In the genomic region with DNA sequence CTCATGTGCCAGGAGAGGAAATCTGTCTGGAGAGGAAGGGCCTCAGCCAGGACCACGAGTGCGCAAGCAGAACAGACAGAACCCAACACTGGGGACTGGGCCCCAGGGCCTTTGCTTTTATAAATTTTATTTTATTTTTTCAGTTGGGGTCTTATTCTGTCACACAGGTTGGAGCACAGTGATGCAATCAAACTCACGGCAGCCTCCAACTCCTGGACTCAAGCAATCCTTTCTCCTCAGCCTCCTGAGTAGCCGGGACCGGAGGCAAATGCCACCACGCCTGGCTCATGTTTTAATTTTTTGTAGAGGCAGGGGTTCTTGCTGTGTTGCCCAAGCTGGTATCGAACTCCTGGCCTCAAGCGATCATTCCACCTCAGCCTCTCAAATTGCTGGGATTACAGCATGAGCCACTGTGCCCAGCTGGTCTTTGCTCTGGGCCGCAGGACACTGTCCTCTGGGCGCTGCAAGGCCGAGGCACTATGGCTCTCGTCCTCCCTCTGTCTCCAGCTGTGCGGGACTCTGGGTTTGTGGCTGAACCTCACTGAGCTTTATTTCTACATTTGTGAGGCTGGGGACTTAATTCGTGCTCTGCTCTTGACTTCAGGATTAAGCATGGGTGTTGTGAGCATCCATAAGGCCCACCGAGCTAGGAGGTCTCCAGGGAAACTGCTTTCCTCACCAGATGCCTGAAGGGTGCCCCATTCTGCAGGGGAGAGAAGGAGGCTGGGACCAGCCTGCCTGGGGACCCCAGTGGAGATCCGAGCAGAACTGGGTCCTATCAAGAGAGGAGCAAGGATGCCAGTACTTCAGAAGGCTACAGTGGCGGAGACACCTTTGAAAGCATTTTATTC, we compare ENCODE assay signal across 18 cellular contexts.
DNase-seq lines count a peak whose midpoint lies in the region; ATAC-seq and TF ChIP-seq lines count a peak whose summit lies in the region.
"Had no signal": no experiment of that assay in that cellular context is flagged by ENCODE, and none has a peak within 500 bp of the region (broad histone marks: within the 10 kb centered on the region; RNA-seq: fewer than 3 reads in every experiment).

No MANE protein-coding gene starts in this region.

- H3K27ac Mint-ChIP-seq in chondrocyte (ENCODE audit: unreplicated experiment) (no peak overlapping the region), osteocyte (ENCODE audit: unreplicated experiment) (no peak overlapping the region), type B pancreatic cell (no peak overlapping the region), GM23338 (no peak overlapping the region)
- H3K27ac Mint-ChIP-seq: CD4-positive, alpha-beta memory T cell had no signal

- H3K79me2 ChIP-seq in GM23338 (replicated peaks; ENCODE audit: insufficient read depth), result no peaks in the 10 kb centered on the region

- no peaks in the 10 kb centered on the region for H3K36me3 ChIP-seq in esophagus muscularis mucosa
- no peaks in the 10 kb centered on the region for H3K36me3 ChIP-seq in GM23338 (ENCODE audit: insufficient read depth)
- H3K36me3 ChIP-seq: HAP-1 had no signal

- peaks cover 3% of the 10 kb centered on the region for H3K27me3 Mint-ChIP-seq in chondrocyte (ENCODE audit: low read depth)
- H3K27me3 Mint-ChIP-seq in osteocyte (ENCODE audit: unreplicated experiment), result no peaks in the 10 kb centered on the region
- peaks cover 68% of the 10 kb centered on the region for H3K27me3 Mint-ChIP-seq in type B pancreatic cell
- peaks cover 10% of the 10 kb centered on the region for H3K27me3 Mint-ChIP-seq in GM23338 (ENCODE audit: insufficient read depth, low read depth, poor library complexity)

- H4K20me1 ChIP-seq in GM23338 (replicated peaks; ENCODE audit: insufficient read depth), result no peaks in the 10 kb centered on the region

- no peaks in the 10 kb centered on the region for H3K36me3 Mint-ChIP-seq in chondrocyte (ENCODE audit: low read depth)
- H3K36me3 Mint-ChIP-seq in osteocyte (ENCODE audit: unreplicated experiment), result no peaks in the 10 kb centered on the region
- no peaks in the 10 kb centered on the region for H3K36me3 Mint-ChIP-seq in type B pancreatic cell
- no peaks in the 10 kb centered on the region for H3K36me3 Mint-ChIP-seq in GM23338 (ENCODE audit: low read depth)
- H3K36me3 Mint-ChIP-seq: CD4-positive, alpha-beta memory T cell had no signal

- H3K9me3 Mint-ChIP-seq in chondrocyte (ENCODE audit: low read depth) (no peaks in the 10 kb centered on the region), osteocyte (ENCODE audit: unreplicated experiment) (peaks cover 4% of the 10 kb centered on the region), type B pancreatic cell (no peaks in the 10 kb centered on the region), GM23338 (no peaks in the 10 kb centered on the region; the same call in 2 of the 3 replicates)

- no peak overlapping the region for H2AFZ ChIP-seq in GM23338

- no peaks in the 10 kb centered on the region for H3K9me3 ChIP-seq in esophagus muscularis mucosa
- H3K9me3 ChIP-seq: HAP-1 had no signal

- H3K4me3 Mint-ChIP-seq in chondrocyte (ENCODE audit: unreplicated experiment), result no peak overlapping the region
- H3K4me3 Mint-ChIP-seq in osteocyte (ENCODE audit: unreplicated experiment), result no peak overlapping the region
- no peak overlapping the region for H3K4me3 Mint-ChIP-seq in type B pancreatic cell
- no peak overlapping the region for H3K4me3 Mint-ChIP-seq in GM23338
- H3K4me3 Mint-ChIP-seq: CD4-positive, alpha-beta memory T cell had no signal

- H3K4me3 ChIP-seq in esophagus muscularis mucosa, result no peak overlapping the region
- no peak overlapping the region for H3K4me3 ChIP-seq in GM23338
- H3K4me3 ChIP-seq: HAP-1 had no signal

- no peaks in the 10 kb centered on the region for H3K9me2 ChIP-seq in GM23338 (ENCODE audit: insufficient read depth)

- TF ChIP-seq POLR2A in esophagus muscularis mucosa (IDR thresholded peaks at IDR 0.05; ENCODE audit: low read depth), result no peak

- DNase-seq in chondrocyte (ENCODE audit: low spot score) (peak; percentile 44), esophagus muscularis mucosa (ENCODE audit: extremely low spot score) (peak; percentile 84), osteocyte (ENCODE audit: extremely low spot score, unreplicated experiment) (peak; percentile 79), type B pancreatic cell (ENCODE audit: extremely low spot score, unreplicated experiment) (peak; percentile 39), NCI-H226 (no peak), GM23338 (ENCODE audit: low spot score) (no peak)
- DNase-seq: Calu3; CD4-positive, alpha-beta memory T cell; DMS53; NCI-H1105 treated with DMSO at 0.1 percent for 48 hours; NCI-H1694 treated with DMSO at 0.1 percent for 48 hours; NCI-H446; NCI-H69; NK-92 treated with Interleukin-12 subunit alpha and Interleukin-12 subunit beta, amount 100 ng/mL, for 24 hours; OCI-M1; RPMI8226 had no signal

- H3K27ac ChIP-seq in esophagus muscularis mucosa (replicated peaks in 1 of 4) (no peak overlapping the region), GM23338 (ENCODE audit: low read depth) (no peak overlapping the region)

- ATAC-seq in HG03520 (IDR thresholded peaks at IDR 0.05; ENCODE audit: unreplicated experiment), result no peak
- ATAC-seq in GM23338, result no peak

- TF ChIP-seq CTCF in chondrocyte (IDR thresholded peaks at IDR 0.05) (no peak), esophagus muscularis mucosa (IDR thresholded peaks at IDR 0.05) (no peak), osteocyte (IDR thresholded peaks at IDR 0.05) (no peak), type B pancreatic cell (conservative IDR thresholded peaks at IDR 0.05) (no peak), GM23338 (conservative IDR thresholded peaks at IDR 0.05; ENCODE audit: low read depth in 2 of 2) (no peak)

- intact Hi-C loops in esophagus muscularis mucosa (cut with DNase I), result no loop called here

- H3K4me1 Mint-ChIP-seq in chondrocyte (ENCODE audit: low read depth) (no peaks in the 10 kb centered on the region), osteocyte (ENCODE audit: unreplicated experiment) (no peaks in the 10 kb centered on the region), type B pancreatic cell (ENCODE audit: unreplicated experiment) (peaks cover 23% of the 10 kb centered on the region), GM23338 (peaks cover 29% of the 10 kb centered on the region)
- H3K4me1 Mint-ChIP-seq: CD4-positive, alpha-beta memory T cell had no signal

- H3K4me2 ChIP-seq in GM23338, result no peak overlapping the region

- H3K27me3 ChIP-seq in esophagus muscularis mucosa (peaks cover 0 to 27% (median 0%) of the 10 kb centered on the region in 4 donors), GM23338 (ENCODE audit: insufficient read depth) (no peaks in the 10 kb centered on the region)

- no peaks in the 10 kb centered on the region for H3F3A ChIP-seq in GM23338 (replicated peaks; ENCODE audit: low read depth)

- 88% methylated on average over 17 of the region's 17 CpGs for WGBS in esophagus muscularis mucosa

- TF ChIP-seq EP300 in esophagus muscularis mucosa (IDR thresholded peaks at IDR 0.05), result no peak

- no peaks in the 10 kb centered on the region for H3K4me1 ChIP-seq in esophagus muscularis mucosa
- peaks cover 10% of the 10 kb centered on the region for H3K4me1 ChIP-seq in GM23338 (ENCODE audit: insufficient read depth)
- H3K4me1 ChIP-seq: HAP-1 had no signal

TF ChIP-seq in GM23338, 12 proteins besides CTCF, POLR2A, EP300 and RAD21 (continues in another document):
- TF ChIP-seq NANOG (IDR thresholded peaks at IDR 0.05; ENCODE audit: borderline replicate concordance) (no peak), JUNB (IDR thresholded peaks at IDR 0.05; ENCODE audit: unreplicated experiment) (no peak)

Comparison
In these comparisons a context has a peak if more than half of its experiments do, and no peak if none do; other contexts are left out.
1. DNase-seq: peak in chondrocyte (single experiment), esophagus muscularis mucosa (single experiment), osteocyte (single experiment) and type B pancreatic cell (single experiment); none in NCI-H226 (single experiment) and GM23338 (single experiment).